16 cellular contexts compared by ENCODE assay signal in the genomic region with DNA sequence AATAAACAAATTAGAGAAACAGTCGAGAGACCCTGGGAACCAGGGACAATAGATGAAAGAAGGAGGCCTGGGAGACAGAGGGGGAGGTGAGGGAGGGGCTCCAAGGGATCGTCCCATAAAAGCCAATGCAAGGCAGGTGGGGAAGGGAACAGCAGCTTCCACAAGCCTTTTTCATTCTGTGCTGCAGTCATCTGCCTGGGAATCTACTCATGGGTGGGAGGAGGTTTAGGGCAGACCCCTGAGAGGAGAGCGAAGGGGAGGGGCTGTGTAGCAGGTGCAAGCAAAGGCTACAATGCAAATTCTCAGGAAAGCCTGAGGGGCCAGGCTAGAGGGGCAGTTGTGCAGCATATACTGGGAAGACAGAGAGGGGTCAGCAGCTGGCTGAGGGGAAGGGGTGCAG.
"Had no signal": no experiment of that assay in that cellular context is flagged by ENCODE, and none has a peak within 500 bp of the region (broad histone marks: within the 10 kb centered on the region; RNA-seq: fewer than 3 reads in every experiment).

No MANE protein-coding gene starts in this region.

- H3K4me2 ChIP-seq: hepatocyte had no signal

- DNase-seq: activated CD4-positive, alpha-beta T cell treated with anti-CD3 and anti-CD28 coated beads, Interleukin-2, amount 10 ng/mL, durations not matched to agents 7 days and 5 days; activated CD4-positive, CD25-positive, alpha-beta regulatory T cell; activated CD8-positive, alpha-beta memory T cell treated with anti-CD3 and anti-CD28 coated beads for 24 hours; activated naive CD4-positive, alpha-beta T cell treated with anti-CD3 and anti-CD28 coated beads for 36 hours; effector memory CD4-positive, alpha-beta T cell; gastrocnemius medialis; mucosa of descending colon; naive thymus-derived CD8-positive, alpha-beta T cell; stimulated activated CD4-positive, alpha-beta T cell treated with anti-CD3 and anti-CD28 coated beads, Interleukin-12 subunit alpha, Interleukin-12 subunit beta, amount 100 ng/mL, for 4 hours; stimulated activated naive CD8-positive, alpha-beta T cell treated with anti-CD3 and anti-CD28 coated beads, Interleukin-15, Interleukin-2, amounts not matched to agents 100 U/mL and 50 U/mL, for 24 hours; upper lobe of left lung had no signal

- H3K9me3 ChIP-seq: gastrocnemius medialis, mucosa of descending colon, suprapubic skin, upper lobe of left lung had no signal

- H3K4me1 ChIP-seq: suprapubic skin, upper lobe of left lung had no signal

- H3K27ac ChIP-seq: coronary artery, epithelial cell of prostate, hepatocyte, suprapubic skin, upper lobe of left lung had no signal

- H3K27me3 ChIP-seq: gastrocnemius medialis, hepatocyte, suprapubic skin, upper lobe of left lung had no signal

- H3K36me3 ChIP-seq: gastrocnemius medialis, suprapubic skin, upper lobe of left lung had no signal

- ATAC-seq: activated T-helper 17 cell treated with anti-CD3 and anti-CD28 coated beads, Interleukin-2, amount 50 U/mL, for 72 hours; gastrocnemius medialis; mucosa of descending colon; naive thymus-derived CD8-positive, alpha-beta T cell; stimulated activated naive CD8-positive, alpha-beta T cell treated with anti-CD3 and anti-CD28 coated beads, Interleukin-15, Interleukin-2, amounts not matched to agents 100 U/mL and 50 U/mL, for 24 hours had no signal

- H3K4me3 ChIP-seq: coronary artery, gastrocnemius medialis, hepatocyte, mucosa of descending colon, suprapubic skin, upper lobe of left lung had no signal

- H2AFZ ChIP-seq: hepatocyte had no signal
